8 cellular contexts compared by ENCODE assay signal in the genomic region with DNA sequence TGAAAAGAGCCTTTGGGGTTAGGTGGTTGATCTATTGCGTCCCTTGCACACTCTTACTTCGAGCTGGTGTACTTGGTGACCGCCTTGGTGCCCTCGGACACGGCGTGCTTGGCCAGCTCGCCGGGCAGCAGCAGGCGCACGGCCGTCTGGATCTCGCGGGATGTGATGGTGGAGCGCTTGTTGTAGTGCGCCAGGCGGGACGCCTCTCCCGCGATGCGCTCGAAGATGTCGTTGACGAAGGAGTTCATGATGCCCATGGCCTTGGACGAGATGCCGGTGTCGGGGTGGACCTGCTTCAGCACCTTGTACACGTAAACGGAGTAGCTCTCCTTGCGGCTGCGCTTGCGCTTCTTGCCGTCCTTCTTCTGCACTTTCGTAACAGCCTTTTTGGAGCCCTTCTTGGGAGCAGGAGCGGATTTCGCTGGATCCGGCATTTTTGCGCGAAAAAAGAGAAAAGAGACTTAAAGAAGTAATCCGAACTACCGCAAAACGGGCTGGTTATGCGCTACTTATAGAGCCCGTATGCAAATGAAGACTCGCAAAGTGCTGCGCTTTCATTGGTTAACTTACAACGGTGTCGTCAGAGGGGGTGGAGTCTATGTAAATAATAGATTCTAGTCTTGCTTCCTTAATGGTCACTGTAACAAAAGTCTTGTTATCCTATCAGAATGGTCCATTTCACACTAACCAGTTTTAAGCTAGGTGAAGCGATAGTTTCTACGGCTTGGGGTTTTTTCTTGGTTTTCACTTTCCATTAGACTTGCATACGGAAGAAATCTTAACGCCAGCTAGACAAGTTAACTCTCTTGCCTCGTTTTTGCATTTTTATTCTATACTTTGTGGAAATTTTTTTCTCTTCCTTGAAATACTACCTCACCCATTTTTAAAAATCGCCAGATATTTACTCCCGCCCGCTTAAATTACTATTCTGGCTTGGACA. TPM values are rescaled to one million over a fixed set of nuclear protein-coding genes. Genes with fewer than 3 reads are reported as not detected.
DNase-seq lines count a peak whose midpoint lies in the region; ATAC-seq and TF ChIP-seq lines count a peak whose summit lies in the region.
"Not testable (repeated sequence)": the region's sequence is repeated elsewhere in the genome, so short reads cannot be mapped to it uniquely, and the experiment has no call there.

No MANE protein-coding gene starts in this region.

- H3K9me3 ChIP-seq in adipocyte (ENCODE audit: control insufficient read depth, low read length); heart left ventricle; transverse colon: not testable (repeated sequence)

- not testable (repeated sequence) for TF ChIP-seq EP300 in transverse colon (IDR thresholded peaks at IDR 0.05; ENCODE audit: low read depth)

- not testable (repeated sequence) for H3K27me3 ChIP-seq in adipocyte (replicated peaks; ENCODE audit: control insufficient read depth, insufficient read depth, low read length); heart left ventricle; transverse colon

- peak overlapping the region; percentile 42 for H3K9ac ChIP-seq in adipocyte (ENCODE audit: low read length)

- 1 to 6% (median 1%) methylated on average over 22 to 45 of the region's 55 CpGs for WGBS in heart left ventricle, 4 donors
- 1% methylated on average over 21 to 39 of the region's 55 CpGs for WGBS in transverse colon (ENCODE audit: low coverage in 1 of 2), 2 donors

- not testable (repeated sequence) for H3K36me3 ChIP-seq in adipocyte (ENCODE audit: control insufficient read depth, insufficient read depth, low read length, severe bottlenecking); heart left ventricle; transverse colon

- DNase-seq in NCI-H1436 (lab: John Stamatoyannopoulos, UW) (peak; percentile 87), SW 1271 (lab: John Stamatoyannopoulos, UW) (peak; percentile 79 to 90), adipocyte (ENCODE audit: low read depth) (peak; percentile 88), heart left ventricle (peak; percentile 62 to 85 (median 76)), posterior cingulate gyrus (peak; percentile 62 to 96 (median 84)), transverse colon (peak; percentile 88)

- TF ChIP-seq POLR2A in heart left ventricle (IDR thresholded peaks at IDR 0.05): peak; percentile 55 to 91
- peak; percentile 97 for TF ChIP-seq POLR2A in transverse colon (IDR thresholded peaks at IDR 0.05)

- ATAC-seq in HG02840 (IDR thresholded peaks at IDR 0.05; ENCODE audit: low FRiP score, unreplicated experiment) (peak; percentile 87), heart left ventricle (peak; percentile 97)

- in situ Hi-C loops in transverse colon (cut with MboI; ENCODE audit: low pct_ligation_motif_present in 1 of 4, low pct_unique_long_range_greater_than_20kb in 1 of 4, low sequenced_read_pairs in 3 of 4): not testable (repeated sequence)

- TF ChIP-seq CTCF in GM12875 (IDR thresholded peaks at IDR 0.05; ENCODE audit: borderline replicate concordance, insufficient read depth, low read depth, low read length); heart left ventricle (IDR thresholded peaks at IDR 0.05); transverse colon (IDR thresholded peaks at IDR 0.05): not testable (repeated sequence)

- H3K27ac ChIP-seq in heart left ventricle: peak overlapping the region; percentile 70 to 92 (median 84)
- peak overlapping the region; percentile 93 to 96 (median 94) for H3K27ac ChIP-seq in transverse colon

- intact Hi-C loops in heart left ventricle (cut with DNase I); posterior cingulate gyrus (cut with DNase I); transverse colon (cut with DNase I; ENCODE audit: low total_unique reads): not testable (repeated sequence)

- H3K4me3 ChIP-seq in GM12875 (ENCODE audit: low read depth, low read length) (peak overlapping the region; percentile 32), adipocyte (ENCODE audit: low read length) (peak overlapping the region; percentile 81), heart left ventricle (peak overlapping the region; percentile 19 to 78 (median 63)), transverse colon (peak overlapping the region; percentile 37 to 66 (median 48))

- not testable (repeated sequence) for H3K4me1 ChIP-seq in adipocyte (ENCODE audit: control insufficient read depth, insufficient read depth, low read length); heart left ventricle; transverse colon

RNA-seq across cellular contexts. Expression of gene FCGR1A, which starts 29.7 kb away (rescaled TPM):
- total RNA-seq in heart left ventricle (10 to 100 TPM in 1 of 9 donors, 1 to 10 TPM in 6, under 1 TPM in 1, not detected in 1; 0.37 to 52.0 (median 1.9) TPM), transverse colon (1 to 10 TPM in 1 of 4 donors, not detected in 3; 2.9 TPM)
- polyA plus RNA-seq in heart left ventricle: 1 to 10 TPM; 1.1 to 2.7 TPM

Comparison
In these comparisons a context has a peak if more than half of its experiments do, and no peak if none do; other contexts are left out.
1. Peak in every context shown above with its lines: DNase-seq, ATAC-seq, H3K4me3 ChIP-seq and H3K27ac ChIP-seq.